ENCODE assay signal across 10 cellular contexts in the genomic region with DNA sequence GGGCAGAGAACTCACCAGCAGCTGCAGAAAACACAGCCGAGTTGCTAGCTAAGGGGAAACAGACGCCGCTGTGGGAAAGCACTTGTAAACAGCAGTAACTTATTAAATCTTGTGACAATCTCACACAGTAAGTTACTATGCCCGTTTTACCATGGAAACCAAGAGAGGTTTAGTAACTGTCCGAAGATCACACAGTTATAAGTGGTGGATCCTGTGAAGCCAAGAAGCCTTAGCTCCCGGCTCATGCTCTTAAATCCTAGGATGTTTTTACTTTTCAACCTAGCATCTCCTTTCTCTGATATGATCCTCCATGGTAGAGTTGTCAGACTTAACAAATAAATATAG. TPM values are rescaled to one million over a fixed set of nuclear protein-coding genes. Genes with fewer than 3 reads are reported as not detected.
DNase-seq lines count a peak whose midpoint lies in the region; ATAC-seq and TF ChIP-seq lines count a peak whose summit lies in the region.
"Had no signal": no experiment of that assay in that cellular context is flagged by ENCODE, and none has a peak within 500 bp of the region (broad histone marks: within the 10 kb centered on the region; RNA-seq: fewer than 3 reads in every experiment).

No MANE protein-coding gene starts in this region.

- no peak for TF ChIP-seq CTCF in CD4-positive, alpha-beta T cell (IDR thresholded peaks at IDR 0.05)
- TF ChIP-seq CTCF in RWPE2 (IDR thresholded peaks at IDR 0.05; ENCODE audit: poor library complexity, severe bottlenecking) (peak; percentile 90), fibroblast of pulmonary artery (IDR thresholded peaks at IDR 0.05; ENCODE audit: low read length, missing control alignments) (no peak)

- WGBS in trophoblast cell (ENCODE audit: extremely low coverage, insufficient coverage, insufficient read length), result no CpG with 5 or more reads among the region's 6 CpGs

- no peak overlapping the region for H2BK120ac ChIP-seq in trophoblast cell (ENCODE audit: insufficient read depth, low read length, poor library complexity)

- H4K12ac ChIP-seq in trophoblast cell (ENCODE audit: low read depth, low read length), result no peak overlapping the region

- H3K4me2 ChIP-seq in trophoblast cell (ENCODE audit: low read length), result peak overlapping the region; percentile 72

- H2BK5ac ChIP-seq in trophoblast cell (ENCODE audit: low read depth, low read length, poor library complexity), result no peak overlapping the region

- CTCF ChIA-PET in CD4-positive, alpha-beta T cell (lab: Charles Lee), result no interaction called here

- no peak for ATAC-seq in CD4-positive, alpha-beta T cell (ENCODE audit: poor library complexity)
- ATAC-seq in RWPE2 (ENCODE audit: low read depth) (peak; percentile 2; the same call in 2 of the 3 replicates), GM18868 (IDR thresholded peaks at IDR 0.05; ENCODE audit: unreplicated experiment) (no peak)

- no peak overlapping the region for H2AK5ac ChIP-seq in trophoblast cell (ENCODE audit: low read length)

- H3K27ac Mint-ChIP-seq in CD4-positive, alpha-beta T cell, result no peak overlapping the region

- intact Hi-C loops in CD4-positive, alpha-beta T cell (cut with DNase I, micrococcal nuclease), result no loop called here

- H3K9me3 Mint-ChIP-seq in CD4-positive, alpha-beta T cell, result no peaks in the 10 kb centered on the region

- no peak overlapping the region for H2BK12ac ChIP-seq in trophoblast cell (ENCODE audit: low read length)

- H3K9ac ChIP-seq in trophoblast cell (ENCODE audit: low read length), result no peak overlapping the region

- no peak overlapping the region for H3K4ac ChIP-seq in trophoblast cell (ENCODE audit: low read depth, low read length)

- H3K4me1 Mint-ChIP-seq in CD4-positive, alpha-beta T cell (ENCODE audit: low read depth), result peaks cover 16% of the 10 kb centered on the region

- H3K79me2 ChIP-seq in trophoblast cell (ENCODE audit: control insufficient read depth, insufficient read depth, low read length, poor library complexity), result peaks cover 2% of the 10 kb centered on the region

- peaks cover 6% of the 10 kb centered on the region for H3K79me1 ChIP-seq in trophoblast cell (ENCODE audit: low read length)

- no peak overlapping the region for H3K18ac ChIP-seq in trophoblast cell (ENCODE audit: low read length)

- POLR2A ChIA-PET in CD4-positive, alpha-beta T cell (lab: Charles Lee), result no interaction called here

- no peak overlapping the region for H4K8ac ChIP-seq in trophoblast cell (ENCODE audit: low read depth, low read length)

- no peaks in the 10 kb centered on the region for H3K9me3 ChIP-seq in CD4-positive, alpha-beta T cell (ENCODE audit: control insufficient read depth, low read length)
- H3K9me3 ChIP-seq in RWPE2 (ENCODE audit: severe bottlenecking) (no peaks in the 10 kb centered on the region), trophoblast cell (ENCODE audit: insufficient read depth, low read depth, low read length) (no peaks in the 10 kb centered on the region)
- H3K9me3 ChIP-seq: SJSA1 had no signal

- peak overlapping the region; percentile 93 for H3K4me3 ChIP-seq in RWPE2 (ENCODE audit: severe bottlenecking)
- H3K4me3 ChIP-seq in fibroblast of pulmonary artery (replicated peaks; ENCODE audit: low read depth, low read length), result peak overlapping the region; percentile 61
- H3K4me3 ChIP-seq in trophoblast cell (ENCODE audit: low read depth, low read length), result no peak overlapping the region

- DNase-seq in CD4-positive, alpha-beta T cell, result no peak
- DNase-seq in RWPE2 (ENCODE audit: low spot score) (no peak), fibroblast of pulmonary artery (ENCODE audit: low read depth) (no peak), trophoblast cell (no peak), NCI-H2107 treated with DMSO at 0.1 percent for 48 hours (lab: John Stamatoyannopoulos, UW; ENCODE audit: unreplicated experiment) (no peak), HK-2 (ENCODE audit: unreplicated experiment) (no peak), D341Med (ENCODE audit: low spot score) (no peak)
- DNase-seq: activated naive CD4-positive, alpha-beta T cell treated with anti-CD3 and anti-CD28 coated beads, Interleukin-2, amount 50 U/mL, for 16 hours had no signal

- no peak overlapping the region for H2AFZ ChIP-seq in trophoblast cell (ENCODE audit: insufficient read depth, low read length, poor library complexity)

- H3K36me3 Mint-ChIP-seq in CD4-positive, alpha-beta T cell (ENCODE audit: low read depth), result no peaks in the 10 kb centered on the region

- H3K14ac ChIP-seq in trophoblast cell (ENCODE audit: low read length), result no peak overlapping the region

- H4K91ac ChIP-seq in trophoblast cell (ENCODE audit: low read depth, low read length), result no peak overlapping the region

- H3K27ac ChIP-seq in CD4-positive, alpha-beta T cell (ENCODE audit: low read depth, low read length), result no peak overlapping the region
- H3K27ac ChIP-seq in RWPE2 (ENCODE audit: poor library complexity, severe bottlenecking) (peak overlapping the region; percentile 88), trophoblast cell (ENCODE audit: low read depth, low read length) (no peak overlapping the region)
- H3K27ac ChIP-seq: SJSA1 had no signal

- H3K4me1 ChIP-seq in RWPE2 (ENCODE audit: insufficient read depth, poor library complexity, severe bottlenecking) (peaks cover 43% of the 10 kb centered on the region), trophoblast cell (ENCODE audit: control insufficient read depth in 1 of 2, insufficient read depth in 2 of 2, low read length in 2 of 2) (peaks cover 11 to 16% of the 10 kb centered on the region in 2 experiments)

- peaks cover 79% of the 10 kb centered on the region for H3K27me3 Mint-ChIP-seq in CD4-positive, alpha-beta T cell

- H3K36me3 ChIP-seq in RWPE2 (ENCODE audit: low read depth) (peaks cover 24% of the 10 kb centered on the region), trophoblast cell (ENCODE audit: control insufficient read depth in 1 of 2, insufficient read depth in 2 of 2, low read length in 2 of 2) (no peaks in the 10 kb centered on the region)
- H3K36me3 ChIP-seq: SJSA1 had no signal

- H3K4me3 Mint-ChIP-seq in CD4-positive, alpha-beta T cell, result peak overlapping the region; percentile 48

- no peak overlapping the region for H3K23ac ChIP-seq in trophoblast cell (ENCODE audit: low read length)

- H3K27me3 ChIP-seq in CD4-positive, alpha-beta T cell (ENCODE audit: control insufficient read depth, insufficient read depth, low read length), result peaks cover 59% of the 10 kb centered on the region
- no peaks in the 10 kb centered on the region for H3K27me3 ChIP-seq in RWPE2 (ENCODE audit: insufficient read depth, poor library complexity, severe bottlenecking)
- no peaks in the 10 kb centered on the region for H3K27me3 ChIP-seq in trophoblast cell (ENCODE audit: insufficient read depth, low read length)

RNA-seq across cellular contexts. Expression of gene SULF2, which starts 1.5 kb away (rescaled TPM):
- 1 to 10 TPM; 1.5 to 2.8 TPM for total RNA-seq in CD4-positive, alpha-beta T cell
- 50.7 and 52.8 TPM in 2 replicates for polyA plus RNA-seq in trophoblast cell (2013)
